ENCODE assay signal across 14 cellular contexts in genomic region chr15:94177112-94177511, GRCh38. TPM values are rescaled to one million over a fixed set of nuclear protein-coding genes. Genes with fewer than 3 reads are reported as not detected.
DNase-seq lines count a peak whose midpoint lies in the region; ATAC-seq lines count a peak whose summit lies in the region.
"Had no signal": no experiment of that assay in that cellular context is flagged by ENCODE, and none has a peak within 500 bp of the region (broad histone marks: within the 10 kb centered on the region; RNA-seq: fewer than 3 reads in every experiment).

No MANE protein-coding gene starts in this region.

- H3K4me3 Mint-ChIP-seq in activated CD4-positive, alpha-beta T cell treated with anti-CD3 and anti-CD28 coated beads, Interleukin-2, amount 10 ng/mL, durations not matched to agents 24 days and 14 days: no peak overlapping the region
- H3K4me3 Mint-ChIP-seq: stimulated activated naive B cell treated with anti-CD40 and anti-IgM and Interleukin-4, amounts not matched to agents 10 μg/mL and 1 μg/mL and 100 μg/mL, for 72 hours had no signal

- H2BK12ac ChIP-seq in mesenchymal stem cell (ENCODE audit: low read length in 2 of 2): no peak overlapping the region

- no peak overlapping the region for H3K27ac ChIP-seq in mesenchymal stem cell (ENCODE audit: low read length, poor library complexity, severe bottlenecking)
- H3K27ac ChIP-seq: A549 had no signal

- no peak overlapping the region for H2AFZ ChIP-seq in mesenchymal stem cell (ENCODE audit: low read depth, low read length)

- H3K4me1 Mint-ChIP-seq in activated CD4-positive, alpha-beta T cell treated with anti-CD3 and anti-CD28 coated beads, Interleukin-2, amount 10 ng/mL, durations not matched to agents 24 days and 14 days: peaks cover 39% of the 10 kb centered on the region

- H3K4me1 ChIP-seq in mesenchymal stem cell (ENCODE audit: control insufficient read depth, insufficient read depth, low read depth, low read length): no peaks in the 10 kb centered on the region
- H3K4me1 ChIP-seq: A549 had no signal

- no peaks in the 10 kb centered on the region for H3K27me3 Mint-ChIP-seq in activated CD4-positive, alpha-beta T cell treated with anti-CD3 and anti-CD28 coated beads, Interleukin-2, amount 10 ng/mL, durations not matched to agents 24 days and 14 days

- no peaks in the 10 kb centered on the region for H3K27me3 ChIP-seq in mesenchymal stem cell (ENCODE audit: control insufficient read depth in 1 of 2, insufficient read depth in 1 of 2, low read length in 2 of 2)

- WGBS in mesenchymal stem cell: 63% methylated on average over 3 of the region's 4 CpGs

- no peaks in the 10 kb centered on the region for H3K79me1 ChIP-seq in mesenchymal stem cell (replicated peaks; ENCODE audit: low read length, poor library complexity, severe bottlenecking)

- H3K36me3 Mint-ChIP-seq in activated CD4-positive, alpha-beta T cell treated with anti-CD3 and anti-CD28 coated beads, Interleukin-2, amount 10 ng/mL, durations not matched to agents 24 days and 14 days (ENCODE audit: low read depth): peaks cover 8% of the 10 kb centered on the region

- intact Hi-C loops in activated CD4-positive, alpha-beta T cell treated with anti-CD3 and anti-CD28 coated beads, Interleukin-2, amount 10 ng/mL, durations not matched to agents 24 days and 14 days (cut with micrococcal nuclease): no loop called here

- H3K27ac Mint-ChIP-seq in activated CD4-positive, alpha-beta T cell treated with anti-CD3 and anti-CD28 coated beads, Interleukin-2, amount 10 ng/mL, durations not matched to agents 24 days and 14 days: peak overlapping the region; percentile 59
- H3K27ac Mint-ChIP-seq: stimulated activated naive B cell treated with anti-CD40 and anti-IgM and Interleukin-4, amounts not matched to agents 10 μg/mL and 1 μg/mL and 100 μg/mL, for 72 hours had no signal

- H2BK120ac ChIP-seq in mesenchymal stem cell (ENCODE audit: low read depth, low read length): no peak overlapping the region

- ATAC-seq in HG02884 (IDR thresholded peaks at IDR 0.05; ENCODE audit: unreplicated experiment): no peak
- no peak for ATAC-seq in GM18502 (IDR thresholded peaks at IDR 0.05; ENCODE audit: poor library complexity, unreplicated experiment)
- ATAC-seq: A549; stimulated activated naive B cell treated with anti-CD40 and anti-IgM and Interleukin-4, amounts not matched to agents 10 μg/mL and 1 μg/mL and 100 μg/mL, for 72 hours had no signal

- no peaks in the 10 kb centered on the region for H3K9me3 ChIP-seq in mesenchymal stem cell (ENCODE audit: control insufficient read depth, low read length)

- no peak overlapping the region for H2AK5ac ChIP-seq in mesenchymal stem cell (ENCODE audit: low read length, severe bottlenecking)

- H3K36me3 ChIP-seq in mesenchymal stem cell (ENCODE audit: control insufficient read depth in 1 of 2, insufficient read depth in 2 of 2, low read depth in 1 of 2, low read length in 2 of 2): no peaks in the 10 kb centered on the region

- no peak overlapping the region for H3K23ac ChIP-seq in mesenchymal stem cell (ENCODE audit: low read length in 2 of 2)

- no peak overlapping the region for H4K91ac ChIP-seq in mesenchymal stem cell (ENCODE audit: low read length)

- no peak overlapping the region for H3K4me2 ChIP-seq in mesenchymal stem cell (ENCODE audit: low read length, poor library complexity, severe bottlenecking)
- H3K4me2 ChIP-seq: A549 had no signal

- H2BK15ac ChIP-seq in mesenchymal stem cell (ENCODE audit: low read depth, poor library complexity, severe bottlenecking): no peak overlapping the region

- H2BK5ac ChIP-seq in mesenchymal stem cell (ENCODE audit: low read depth, low read length, poor library complexity, severe bottlenecking): no peak overlapping the region

- no peak overlapping the region for H3K4ac ChIP-seq in mesenchymal stem cell (ENCODE audit: low read depth in 1 of 2, low read length in 2 of 2)

- H3K9me3 Mint-ChIP-seq in activated CD4-positive, alpha-beta T cell treated with anti-CD3 and anti-CD28 coated beads, Interleukin-2, amount 10 ng/mL, durations not matched to agents 24 days and 14 days: peaks cover 21% of the 10 kb centered on the region

- H4K8ac ChIP-seq in mesenchymal stem cell (ENCODE audit: low read length): no peak overlapping the region

- H3K4me3 ChIP-seq in mesenchymal stem cell (ENCODE audit: insufficient read depth in 1 of 2, low read depth in 1 of 2, low read length in 2 of 2): no peak overlapping the region
- H3K4me3 ChIP-seq: A549 had no signal

- H3K18ac ChIP-seq in mesenchymal stem cell (ENCODE audit: low read depth in 1 of 2, low read length in 2 of 2): no peak overlapping the region

- no peak overlapping the region for H3K14ac ChIP-seq in mesenchymal stem cell (ENCODE audit: low read length in 2 of 2)

- no peak for DNase-seq in activated CD4-positive, alpha-beta T cell treated with anti-CD3 and anti-CD28 coated beads, Interleukin-2, amount 10 ng/mL, durations not matched to agents 24 days and 14 days
- no peak for DNase-seq in activated CD4-positive, alpha-beta T cell treated with anti-CD3 and anti-CD28 coated beads, Interleukin-2, amount 50 U/mL, for 4 hours
- DNase-seq in MV-4-11 (lab: John Stamatoyannopoulos, UW): peak; percentile 44
- peak; percentile 75 for DNase-seq in amniotic epithelial cell (ENCODE audit: low read depth)
- DNase-seq in mesenchymal stem cell: peak; percentile 68
- no peak for DNase-seq in NCI-H345 (lab: John Stamatoyannopoulos, UW)
- DNase-seq: activated CD4-positive, CD25-positive, alpha-beta regulatory T cell treated with anti-CD3 and anti-CD28 coated beads, Interleukin-2, amount 50 U/mL, for 72 hours; mesendoderm; NCI-H1436 treated with DMSO at 0.1 percent for 48 hours; stimulated activated naive B cell treated with anti-CD40 and anti-IgM and Interleukin-4, amounts not matched to agents 10 μg/mL and 1 μg/mL and 100 μg/mL, for 72 hours; T-helper 1 cell had no signal

- H3K9ac ChIP-seq in mesenchymal stem cell (ENCODE audit: low read length): no peak overlapping the region

RNA-seq across cellular contexts. Expression of gene MCTP2, which starts 54.2 kb away (rescaled TPM):
- total RNA-seq in activated CD4-positive, alpha-beta T cell treated with anti-CD3 and anti-CD28 coated beads, Interleukin-2, amount 10 ng/mL, durations not matched to agents 24 days and 14 days: 49.8 and 58.9 TPM in 2 replicates
- polyA plus RNA-seq in mesenchymal stem cell (2013, experiment 1 of 2): 37.6 TPM
- 36.4 TPM for polyA plus RNA-seq in mesenchymal stem cell (2013, experiment 2 of 2)
- polyA plus RNA-seq: A549 had no signal

Comparison
In these comparisons a context has a peak if more than half of its experiments do, and no peak if none do; other contexts are left out.
1. DNase-seq: peak in MV-4-11 (single experiment), amniotic epithelial cell (single experiment) and mesenchymal stem cell (single experiment); none in activated CD4-positive, alpha-beta T cell treated with anti-CD3 and anti-CD28 coated beads, Interleukin-2, amount 10 ng/mL, durations not matched to agents 24 days and 14 days (single experiment), activated CD4-positive, alpha-beta T cell treated with anti-CD3 and anti-CD28 coated beads, Interleukin-2, amount 50 U/mL, for 4 hours (0 of 2) and NCI-H345 (single experiment).